In the genomic region with DNA sequence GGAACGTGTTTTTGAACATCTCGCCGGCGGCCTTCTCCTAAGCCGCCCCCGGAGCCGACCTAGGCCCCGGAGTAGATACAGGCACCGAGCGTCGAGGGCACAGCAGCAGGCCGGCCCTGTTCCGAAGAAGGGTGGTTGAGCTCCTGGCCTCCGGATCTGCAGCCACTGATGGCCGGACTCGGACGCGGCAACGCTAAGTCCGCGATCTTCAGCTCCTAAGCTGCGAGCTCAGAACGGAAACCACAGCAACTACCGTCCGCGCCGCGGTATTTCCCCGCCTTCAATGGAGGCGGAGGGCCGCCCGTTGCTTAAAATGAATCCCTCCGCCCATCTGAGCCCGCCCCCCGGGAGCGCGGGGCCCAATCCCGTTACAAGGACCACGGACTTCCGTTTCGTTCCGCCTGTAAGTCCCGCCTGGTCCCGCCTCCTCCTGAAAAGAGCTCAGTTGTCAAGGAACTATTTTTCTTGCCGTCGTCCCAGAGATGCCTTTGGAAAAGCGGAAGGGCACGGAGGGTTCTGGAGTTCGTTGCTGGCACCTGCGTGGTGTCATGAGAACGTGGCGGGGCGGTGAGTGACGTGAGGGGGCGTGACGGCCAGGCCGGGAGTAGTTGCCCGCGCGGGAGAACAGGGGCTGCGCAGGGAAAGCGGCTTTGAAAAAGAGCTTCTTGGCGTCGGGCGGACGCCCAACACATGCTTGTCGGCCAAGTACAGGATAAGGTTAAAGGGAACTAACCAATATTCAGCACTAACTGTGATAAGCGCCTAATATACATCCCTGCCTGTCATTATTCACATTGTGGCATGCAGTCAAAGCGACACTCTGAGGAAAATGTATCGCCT, we compare ENCODE assay signal across 1 cellular context.
A peak's percentile ranks its signal among the peaks of the same experiment; 100 is the strongest.
TF ChIP-seq lines count a peak whose summit lies in the region.

A gene (minus strand): TSS at position 285 of the 840 bp plus-strand sequence. CDS start 266 bp downstream, at position 19.

TF ChIP-seq in SK-N-SH, 30 proteins besides CTCF, POLR2A, EP300 and RAD21 (continued from another document):
- TF ChIP-seq, protein P1, sequence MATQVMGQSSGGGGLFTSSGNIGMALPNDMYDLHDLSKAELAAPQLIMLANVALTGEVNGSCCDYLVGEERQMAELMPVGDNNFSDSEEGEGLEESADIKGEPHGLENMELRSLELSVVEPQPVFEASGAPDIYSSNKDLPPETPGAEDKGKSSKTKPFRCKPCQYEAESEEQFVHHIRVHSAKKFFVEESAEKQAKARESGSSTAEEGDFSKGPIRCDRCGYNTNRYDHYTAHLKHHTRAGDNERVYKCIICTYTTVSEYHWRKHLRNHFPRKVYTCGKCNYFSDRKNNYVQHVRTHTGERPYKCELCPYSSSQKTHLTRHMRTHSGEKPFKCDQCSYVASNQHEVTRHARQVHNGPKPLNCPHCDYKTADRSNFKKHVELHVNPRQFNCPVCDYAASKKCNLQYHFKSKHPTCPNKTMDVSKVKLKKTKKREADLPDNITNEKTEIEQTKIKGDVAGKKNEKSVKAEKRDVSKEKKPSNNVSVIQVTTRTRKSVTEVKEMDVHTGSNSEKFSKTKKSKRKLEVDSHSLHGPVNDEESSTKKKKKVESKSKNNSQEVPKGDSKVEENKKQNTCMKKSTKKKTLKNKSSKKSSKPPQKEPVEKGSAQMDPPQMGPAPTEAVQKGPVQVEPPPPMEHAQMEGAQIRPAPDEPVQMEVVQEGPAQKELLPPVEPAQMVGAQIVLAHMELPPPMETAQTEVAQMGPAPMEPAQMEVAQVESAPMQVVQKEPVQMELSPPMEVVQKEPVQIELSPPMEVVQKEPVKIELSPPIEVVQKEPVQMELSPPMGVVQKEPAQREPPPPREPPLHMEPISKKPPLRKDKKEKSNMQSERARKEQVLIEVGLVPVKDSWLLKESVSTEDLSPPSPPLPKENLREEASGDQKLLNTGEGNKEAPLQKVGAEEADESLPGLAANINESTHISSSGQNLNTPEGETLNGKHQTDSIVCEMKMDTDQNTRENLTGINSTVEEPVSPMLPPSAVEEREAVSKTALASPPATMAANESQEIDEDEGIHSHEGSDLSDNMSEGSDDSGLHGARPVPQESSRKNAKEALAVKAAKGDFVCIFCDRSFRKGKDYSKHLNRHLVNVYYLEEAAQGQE (IDR thresholded peaks at IDR 0.05; ENCODE audit: low read depth, low read length): 0 out of 2 replicates have a peak, but pooled peaks have one; percentile 31
- TF ChIP-seq SIN3A (IDR thresholded peaks at IDR 0.05; ENCODE audit: borderline replicate concordance, low read depth, low read length) (peak; percentile 85), SMC3 (IDR thresholded peaks at IDR 0.05; ENCODE audit: low read depth, low read length) (no peak), TCF12 (IDR thresholded peaks at IDR 0.05) (peak; percentile 65), EZH2phosphoT487 (IDR thresholded peaks at IDR 0.05; ENCODE audit: borderline replicate concordance, low read depth) (no peak), GABPA (IDR thresholded peaks at IDR 0.05; ENCODE audit: low read depth) (peak; percentile 85), MXI1 (IDR thresholded peaks at IDR 0.05; ENCODE audit: low read depth, low read length) (peak; percentile 97), TAF1 (IDR thresholded peaks at IDR 0.05; ENCODE audit: borderline replicate concordance, low read depth, low read length) (peak; percentile 90), NFIC (IDR thresholded peaks at IDR 0.05; ENCODE audit: borderline replicate concordance) (peak; percentile 48; the same call in 1 of the 2 replicates), JUND (IDR thresholded peaks at IDR 0.05) (no peak; the same call in 1 of the 2 replicates), GATA2 (CRISPR knock-in tag; IDR thresholded peaks at IDR 0.05) (no peak), FOSL2 (IDR thresholded peaks at IDR 0.05; ENCODE audit: borderline replicate concordance, low read depth) (peak; percentile 11; the same call in 1 of the 2 replicates)
- TF ChIP-seq, protein P2, sequence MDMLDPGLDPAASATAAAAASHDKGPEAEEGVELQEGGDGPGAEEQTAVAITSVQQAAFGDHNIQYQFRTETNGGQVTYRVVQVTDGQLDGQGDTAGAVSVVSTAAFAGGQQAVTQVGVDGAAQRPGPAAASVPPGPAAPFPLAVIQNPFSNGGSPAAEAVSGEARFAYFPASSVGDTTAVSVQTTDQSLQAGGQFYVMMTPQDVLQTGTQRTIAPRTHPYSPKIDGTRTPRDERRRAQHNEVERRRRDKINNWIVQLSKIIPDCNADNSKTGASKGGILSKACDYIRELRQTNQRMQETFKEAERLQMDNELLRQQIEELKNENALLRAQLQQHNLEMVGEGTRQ (IDR thresholded peaks at IDR 0.05; ENCODE audit: borderline replicate concordance, low read depth, low read length): no peak
- TF ChIP-seq, protein P3, sequence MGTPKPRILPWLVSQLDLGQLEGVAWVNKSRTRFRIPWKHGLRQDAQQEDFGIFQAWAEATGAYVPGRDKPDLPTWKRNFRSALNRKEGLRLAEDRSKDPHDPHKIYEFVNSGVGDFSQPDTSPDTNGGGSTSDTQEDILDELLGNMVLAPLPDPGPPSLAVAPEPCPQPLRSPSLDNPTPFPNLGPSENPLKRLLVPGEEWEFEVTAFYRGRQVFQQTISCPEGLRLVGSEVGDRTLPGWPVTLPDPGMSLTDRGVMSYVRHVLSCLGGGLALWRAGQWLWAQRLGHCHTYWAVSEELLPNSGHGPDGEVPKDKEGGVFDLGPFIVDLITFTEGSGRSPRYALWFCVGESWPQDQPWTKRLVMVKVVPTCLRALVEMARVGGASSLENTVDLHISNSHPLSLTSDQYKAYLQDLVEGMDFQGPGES (IDR thresholded peaks at IDR 0.05; ENCODE audit: low read depth, low read length): 0 out of 2 replicates have a peak, but pooled peaks have one; percentile 26
- TF ChIP-seq, protein P4, sequence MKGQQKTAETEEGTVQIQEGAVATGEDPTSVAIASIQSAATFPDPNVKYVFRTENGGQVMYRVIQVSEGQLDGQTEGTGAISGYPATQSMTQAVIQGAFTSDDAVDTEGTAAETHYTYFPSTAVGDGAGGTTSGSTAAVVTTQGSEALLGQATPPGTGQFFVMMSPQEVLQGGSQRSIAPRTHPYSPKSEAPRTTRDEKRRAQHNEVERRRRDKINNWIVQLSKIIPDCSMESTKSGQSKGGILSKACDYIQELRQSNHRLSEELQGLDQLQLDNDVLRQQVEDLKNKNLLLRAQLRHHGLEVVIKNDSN (IDR thresholded peaks at IDR 0.05; ENCODE audit: borderline replicate concordance, low read depth): no peak
- TF ChIP-seq, protein P5, sequence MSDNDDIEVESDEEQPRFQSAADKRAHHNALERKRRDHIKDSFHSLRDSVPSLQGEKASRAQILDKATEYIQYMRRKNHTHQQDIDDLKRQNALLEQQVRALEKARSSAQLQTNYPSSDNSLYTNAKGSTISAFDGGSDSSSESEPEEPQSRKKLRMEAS (IDR thresholded peaks at IDR 0.05; ENCODE audit: low read depth): peak; percentile 97
